ENCODE assay signal across 10 cellular contexts in the genomic region with DNA sequence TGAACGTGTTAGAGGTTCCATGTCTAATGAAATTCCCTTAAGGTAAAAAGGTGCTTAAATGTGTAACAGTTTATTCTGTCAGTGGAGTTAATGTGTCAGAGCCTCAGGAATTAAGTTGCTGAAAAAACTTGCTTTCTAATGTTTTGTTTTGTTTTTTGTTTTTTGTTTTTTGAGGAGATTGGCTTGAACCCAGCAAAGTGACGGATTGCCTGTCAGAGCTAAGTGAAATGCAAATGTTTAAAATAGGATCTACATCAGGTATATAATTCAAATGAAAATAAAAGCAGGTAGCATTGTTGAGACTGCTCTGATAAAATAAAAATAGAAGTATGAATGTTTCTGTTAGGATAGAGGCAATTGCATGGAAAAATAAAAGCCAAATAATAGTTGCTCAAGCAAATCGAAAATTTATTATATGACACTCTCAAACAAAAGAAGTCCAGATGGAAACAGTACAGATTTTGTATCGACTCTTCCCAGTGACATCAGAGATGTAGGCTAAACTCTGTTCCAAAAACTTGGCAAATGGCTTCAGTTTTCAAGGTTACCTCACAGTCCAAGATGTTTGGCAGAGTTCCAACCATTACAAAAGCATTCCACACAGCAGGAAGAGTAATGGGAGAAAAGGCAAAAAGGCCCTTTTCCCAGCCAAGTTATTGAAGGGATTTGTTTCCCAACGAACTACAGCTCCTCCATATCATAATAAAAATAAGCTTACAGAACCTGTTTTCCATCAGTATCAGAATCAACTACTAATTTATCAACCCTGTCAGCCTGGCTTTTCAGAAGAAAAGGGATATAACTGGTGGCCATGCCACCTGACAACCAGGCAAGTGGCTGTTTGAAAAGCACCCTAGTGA.
DNase-seq lines count a peak whose midpoint lies in the region; ATAC-seq, FAIRE-seq and TF ChIP-seq lines count a peak whose summit lies in the region.
"Had no signal": no experiment of that assay in that cellular context is flagged by ENCODE, and none has a peak within 500 bp of the region (broad histone marks: within the 10 kb centered on the region; RNA-seq: fewer than 3 reads in every experiment).

No MANE protein-coding gene starts in this region.

- H3K27me3 ChIP-seq in pancreas (no peaks in the 10 kb centered on the region), WERI-Rb-1 (ENCODE audit: insufficient read depth, low read depth, severe bottlenecking) (no peaks in the 10 kb centered on the region)

- H3K4me1 Mint-ChIP-seq in activated naive CD4-positive, alpha-beta T cell treated with anti-CD3 and anti-CD28 coated beads for 36 hours (ENCODE audit: low read depth), result no peaks in the 10 kb centered on the region

- intact Hi-C loops in pancreas (cut with DNase I), result no loop called here
- intact Hi-C loops in activated naive CD4-positive, alpha-beta T cell treated with anti-CD3 and anti-CD28 coated beads for 36 hours (cut with micrococcal nuclease), result no loop called here

- CTCF ChIA-PET in activated naive CD4-positive, alpha-beta T cell treated with anti-CD3 and anti-CD28 coated beads for 36 hours (lab: Charles Lee), result interaction anchor here (1.5 kb wide), 1 partner anchor 34 kb away, joined by 5 read pairs; no protein-coding TSS in a partner anchor

- ATAC-seq in pancreas (peak; percentile 86 to 93 (median 90)), HG02938 (IDR thresholded peaks at IDR 0.05; ENCODE audit: unreplicated experiment) (no peak)

- H3K27ac ChIP-seq in pancreas (peak overlapping the region; percentile 10 to 64 (median 42)), WERI-Rb-1 (no peak overlapping the region)

- H3K4me3 ChIP-seq in pancreas, result no peak overlapping the region
- no peak overlapping the region for H3K4me3 ChIP-seq in WERI-Rb-1 (ENCODE audit: low read depth, low read length)

- no peaks in the 10 kb centered on the region for H3K36me3 Mint-ChIP-seq in activated naive CD4-positive, alpha-beta T cell treated with anti-CD3 and anti-CD28 coated beads for 36 hours (ENCODE audit: low read depth)

- no peaks in the 10 kb centered on the region for H3K9me3 Mint-ChIP-seq in activated naive CD4-positive, alpha-beta T cell treated with anti-CD3 and anti-CD28 coated beads for 36 hours

- 26 to 31% methylated on average over 5 of the region's 5 CpGs for WGBS in pancreas, 2 donors

- peaks cover 6 to 22% (median 6%) of the 10 kb centered on the region in 3 donors for H3K4me1 ChIP-seq in pancreas

- H3K36me3 ChIP-seq in pancreas (no peaks in the 10 kb centered on the region), WERI-Rb-1 (no peaks in the 10 kb centered on the region)

- TF ChIP-seq POLR2A in erythroblast (IDR thresholded peaks at IDR 0.05; ENCODE audit: low read length), result no peak

- FAIRE-seq in endometrium (lab: Jason Lieb, UNC), result peak; percentile 66
- FAIRE-seq in pancreas (lab: Jason Lieb, UNC), result no peak
- FAIRE-seq: TTC549 had no signal

- TF ChIP-seq CTCF in pancreas (IDR thresholded peaks at IDR 0.05) (no peak), WERI-Rb-1 (IDR thresholded peaks at IDR 0.05; ENCODE audit: low read depth, low read length) (no peak)

- peaks cover 4% of the 10 kb centered on the region for H3K27me3 Mint-ChIP-seq in activated naive CD4-positive, alpha-beta T cell treated with anti-CD3 and anti-CD28 coated beads for 36 hours (ENCODE audit: low read depth)

- no peaks in the 10 kb centered on the region for H3K9me3 ChIP-seq in pancreas
- H3K9me3 ChIP-seq in WERI-Rb-1 (ENCODE audit: severe bottlenecking), result no peaks in the 10 kb centered on the region

- H3K27ac Mint-ChIP-seq in activated naive CD4-positive, alpha-beta T cell treated with anti-CD3 and anti-CD28 coated beads for 36 hours, result no peak overlapping the region

- no peak overlapping the region for H3K4me3 Mint-ChIP-seq in activated naive CD4-positive, alpha-beta T cell treated with anti-CD3 and anti-CD28 coated beads for 36 hours

- peak; percentile 89 for DNase-seq in H4 (ENCODE audit: low spot score)
- DNase-seq in NCI-H2227 treated with DMSO at 0.1 percent for 48 hours (lab: John Stamatoyannopoulos, UW), result peak; percentile 23
- peak in 3 of 6 donors; percentile 50 to 60 (median 60) for DNase-seq in pancreas
- no peak for DNase-seq in WERI-Rb-1
- no peak for DNase-seq in erythroblast (lab: John Stamatoyannopoulos, UW)
- no peak for DNase-seq in activated naive CD4-positive, alpha-beta T cell treated with anti-CD3 and anti-CD28 coated beads for 36 hours
- DNase-seq: effector CD8-positive, alpha-beta T cell had no signal

Comparison
In these comparisons a context has a peak if more than half of its experiments do, and no peak if none do; other contexts are left out.
1. DNase-seq: peak in H4 (single experiment) and NCI-H2227 treated with DMSO at 0.1 percent for 48 hours (single experiment); none in WERI-Rb-1 (single experiment), erythroblast (0 of 2) and activated naive CD4-positive, alpha-beta T cell treated with anti-CD3 and anti-CD28 coated beads for 36 hours (single experiment).